ENCODE assay signal across 8 cellular contexts in genomic region chr2:126776701-126777619, GRCh38.
A peak's percentile ranks its signal among the peaks of the same experiment; 100 is the strongest.
DNase-seq lines count a peak whose midpoint lies in the region; ATAC-seq and TF ChIP-seq lines count a peak whose summit lies in the region.

No MANE protein-coding gene starts in this region.

- no peak overlapping the region for H3K27ac Mint-ChIP-seq in natural killer cell treated with Interleukin-12 subunit alpha and Interleukin-12 subunit beta and Interleukin-15 and Interleukin-18, amount 100 ng/mL, for 72 hours

- TF ChIP-seq CTCF in GM20000 (IDR thresholded peaks at IDR 0.05; ENCODE audit: extremely low read depth, missing control alignments) (peak; percentile 89), fibroblast of the aortic adventitia (IDR thresholded peaks at IDR 0.05; ENCODE audit: insufficient read depth, low read length) (peak; percentile 97)

- ATAC-seq in natural killer cell treated with Interleukin-12 subunit alpha and Interleukin-12 subunit beta and Interleukin-15 and Interleukin-18, amount 100 ng/mL, for 72 hours = peak; percentile 87 to 89

- peak; percentile 83 for DNase-seq in D341Med (ENCODE audit: low spot score)
- DNase-seq in GM20000 (ENCODE audit: low spot score) = peak; percentile 87
- DNase-seq in HPDE6-E6E7 (ENCODE audit: extremely low spot score) = peak; percentile 48
- DNase-seq in RPMI7951 (ENCODE audit: low read depth) = peak; percentile 57
- DNase-seq in activated T-helper 9 cell treated with anti-CD3 and anti-CD28 coated beads, Interleukin-2, amount 50 U/mL, for 16 hours (ENCODE audit: low read depth) = peak; percentile 69
- DNase-seq in fibroblast of the aortic adventitia (ENCODE audit: low read depth) = peak; percentile 69
- peak; percentile 84 for DNase-seq in natural killer cell treated with Interleukin-12 subunit alpha and Interleukin-12 subunit beta and Interleukin-15 and Interleukin-18, amount 100 ng/mL, for 72 hours (ENCODE audit: low spot score)
- peak; percentile 58 to 88 (median 68) for DNase-seq in stimulated activated naive CD4-positive, alpha-beta T cell (lab: John Stamatoyannopoulos, UW)

- H3K27me3 Mint-ChIP-seq in natural killer cell treated with Interleukin-12 subunit alpha and Interleukin-12 subunit beta and Interleukin-15 and Interleukin-18, amount 100 ng/mL, for 72 hours = peaks cover 14 to 18% of the 10 kb centered on the region in 2 donors

- H3K4me1 Mint-ChIP-seq in natural killer cell treated with Interleukin-12 subunit alpha and Interleukin-12 subunit beta and Interleukin-15 and Interleukin-18, amount 100 ng/mL, for 72 hours (ENCODE audit: low read depth in 2 of 2) = peaks cover 6 to 14% of the 10 kb centered on the region in 2 donors

- H3K9me3 Mint-ChIP-seq in natural killer cell treated with Interleukin-12 subunit alpha and Interleukin-12 subunit beta and Interleukin-15 and Interleukin-18, amount 100 ng/mL, for 72 hours = no peaks in the 10 kb centered on the region

- peak overlapping the region; percentile 88 for H3K4me3 Mint-ChIP-seq in natural killer cell treated with Interleukin-12 subunit alpha and Interleukin-12 subunit beta and Interleukin-15 and Interleukin-18, amount 100 ng/mL, for 72 hours

- H3K36me3 Mint-ChIP-seq in natural killer cell treated with Interleukin-12 subunit alpha and Interleukin-12 subunit beta and Interleukin-15 and Interleukin-18, amount 100 ng/mL, for 72 hours = no peaks in the 10 kb centered on the region

- peak overlapping the region; percentile 64 for H3K4me3 ChIP-seq in fibroblast of the aortic adventitia (ENCODE audit: low read depth, low read length)

Comparison
In these comparisons a context has a peak if more than half of its experiments do, and no peak if none do; other contexts are left out.
1. Peak in every context shown above with its lines: DNase-seq, ATAC-seq and H3K4me3 ChIP-seq.